ENCODE assay signal across 22 cellular contexts in genomic region chr11:114191893-114192292, GRCh38.
A peak's percentile ranks its signal among the peaks of the same experiment; 100 is the strongest.
DNase-seq lines count a peak whose midpoint lies in the region; ATAC-seq and TF ChIP-seq lines count a peak whose summit lies in the region.
"Had no signal": no experiment of that assay in that cellular context is flagged by ENCODE, and none has a peak within 500 bp of the region (broad histone marks: within the 10 kb centered on the region; RNA-seq: fewer than 3 reads in every experiment).

No MANE protein-coding gene starts in this region.

- intact Hi-C loops in gastrocnemius medialis (cut with DNase I; ENCODE audit: low total_unique reads) (no loop called here), posterior vena cava (cut with DNase I) (no loop called here)

- TF ChIP-seq POLR2A in gastroesophageal sphincter (IDR thresholded peaks at IDR 0.05) (no peak), gastrocnemius medialis (IDR thresholded peaks at IDR 0.05) (no peak)

- TF ChIP-seq CTCF in C4-2B (conservative IDR thresholded peaks at IDR 0.05) (no peak), gastroesophageal sphincter (IDR thresholded peaks at IDR 0.05) (no peak), gastrocnemius medialis (IDR thresholded peaks at IDR 0.05 in 4 of 5, conservative IDR thresholded peaks at IDR 0.05 in 1 of 5) (no peak)

- POLR2A ChIA-PET in HEK293T (lab: Yijun Ruan, JAX) = no interaction called here

- H3K9me3 ChIP-seq in gastroesophageal sphincter = no peaks in the 10 kb centered on the region
- H3K9me3 ChIP-seq in gastrocnemius medialis = no peaks in the 10 kb centered on the region
- H3K9me3 ChIP-seq: BLaER1 had no signal

- peak overlapping the region; percentile 96; the same call in 1 of the 2 replicates for H3K27ac ChIP-seq in C4-2B
- peak overlapping the region; percentile 92 to 100 (median 96) for H3K27ac ChIP-seq in gastroesophageal sphincter
- H3K27ac ChIP-seq in gastrocnemius medialis = peak overlapping the region; percentile 90 to 99 (median 96)
- H3K27ac ChIP-seq: BLaER1, KMS-11 had no signal

- in situ Hi-C loops in gastrocnemius medialis (cut with MboI; ENCODE audit: low sequenced_read_pairs in 4 of 4) = no loop called here

- H3K27me3 ChIP-seq in gastroesophageal sphincter (no peaks in the 10 kb centered on the region), gastrocnemius medialis (no peaks in the 10 kb centered on the region)
- H3K27me3 ChIP-seq: BLaER1 had no signal

- 33 to 88% methylated on average over 1 of the region's 2 CpGs for WGBS in gastroesophageal sphincter (ENCODE audit: low coverage in 1 of 2), 2 donors

- CTCF ChIA-PET in HEK293T (lab: Yijun Ruan, JAX) = interaction anchor here (1.0 to 1.7 kb wide), 3 partner anchors 11 to 156 kb away, joined by 4 to 8 read pairs (median 6); no protein-coding TSS in a partner anchor

- DNase-seq in HEK293T (ENCODE audit: extremely low spot score) (no peak), gastrocnemius medialis (no peak), posterior vena cava (ENCODE audit: low spot score) (no peak), glomerular visceral epithelial cell (ENCODE audit: extremely low spot score) (no peak)
- DNase-seq: ACHN; CD4-positive, alpha-beta memory T cell; DND-41; H9; IMR-90; NCI-H1105; NCI-H146; NCI-H2029 treated with DMSO at 0.1 percent for 48 hours; NCI-H226; NCI-H510A treated with DMSO at 0.1 percent for 48 hours; NCI-H748 treated with DMSO at 0.1 percent for 48 hours; NK-92 treated with Interleukin-12 subunit alpha and Interleukin-12 subunit beta, amount 100 ng/mL, for 24 hours had no signal

- TF ChIP-seq EP300 in gastroesophageal sphincter (IDR thresholded peaks at IDR 0.05) = no peak

- H3K4me1 ChIP-seq in gastroesophageal sphincter = peaks cover 32 to 79% (median 48%) of the 10 kb centered on the region in 3 donors
- peaks cover 64 to 66% of the 10 kb centered on the region in 2 donors for H3K4me1 ChIP-seq in gastrocnemius medialis

- ATAC-seq in gastroesophageal sphincter (no peak), gastrocnemius medialis (no peak), SK-N-SH treated with all-trans-retinoic acid at 6 μM for 48 hours (no peak)
- ATAC-seq: GM12878 had no signal

- H3K36me3 ChIP-seq in gastroesophageal sphincter = peaks cover 0 to 66% of the 10 kb centered on the region in 2 donors
- H3K36me3 ChIP-seq in gastrocnemius medialis = peaks cover 2 to 55% of the 10 kb centered on the region in 2 donors
- H3K36me3 ChIP-seq: BLaER1 had no signal

- H3K4me3 ChIP-seq in gastroesophageal sphincter (no peak overlapping the region), gastrocnemius medialis (no peak overlapping the region)
- H3K4me3 ChIP-seq: BLaER1, GM12878 had no signal

TF ChIP-seq in HEK293T, 16 proteins besides CTCF, POLR2A, EP300 and RAD21:
- TF ChIP-seq L3MBTL2 (conservative IDR thresholded peaks at IDR 0.05) (no peak), ZNF384 (IDR thresholded peaks at IDR 0.05) (no peak), CTBP1 (IDR thresholded peaks at IDR 0.05; ENCODE audit: borderline replicate concordance) (no peak), FOXM1 (IDR thresholded peaks at IDR 0.05; ENCODE audit: borderline replicate concordance) (no peak), BHLHE40 (IDR thresholded peaks at IDR 0.05; ENCODE audit: borderline replicate concordance) (no peak), ARNT (IDR thresholded peaks at IDR 0.05) (no peak), FOXA1 (IDR thresholded peaks at IDR 0.05) (no peak)
- TF ChIP-seq, protein P1, sequence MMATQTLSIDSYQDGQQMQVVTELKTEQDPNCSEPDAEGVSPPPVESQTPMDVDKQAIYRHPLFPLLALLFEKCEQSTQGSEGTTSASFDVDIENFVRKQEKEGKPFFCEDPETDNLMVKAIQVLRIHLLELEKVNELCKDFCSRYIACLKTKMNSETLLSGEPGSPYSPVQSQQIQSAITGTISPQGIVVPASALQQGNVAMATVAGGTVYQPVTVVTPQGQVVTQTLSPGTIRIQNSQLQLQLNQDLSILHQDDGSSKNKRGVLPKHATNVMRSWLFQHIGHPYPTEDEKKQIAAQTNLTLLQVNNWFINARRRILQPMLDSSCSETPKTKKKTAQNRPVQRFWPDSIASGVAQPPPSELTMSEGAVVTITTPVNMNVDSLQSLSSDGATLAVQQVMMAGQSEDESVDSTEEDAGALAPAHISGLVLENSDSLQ (IDR thresholded peaks at IDR 0.05) = 0 out of 2 replicates have a peak, but pooled peaks have one; percentile 15

TF ChIP-seq in SK-N-SH treated with all-trans-retinoic acid at 6 μM for 48 hours, 23 proteins besides CTCF, POLR2A, EP300 and RAD21:
- TF ChIP-seq BACH2 (CRISPR knock-in tag; IDR thresholded peaks at IDR 0.05; ENCODE audit: borderline replicate concordance) (no peak), POU6F1 (CRISPR knock-in tag; IDR thresholded peaks at IDR 0.05; ENCODE audit: borderline replicate concordance, low read depth) (no peak), SNAI2 (CRISPR knock-in tag; IDR thresholded peaks at IDR 0.05) (no peak), TSHZ2 (CRISPR knock-in tag; IDR thresholded peaks at IDR 0.05) (no peak), TCF4 (CRISPR knock-in tag; IDR thresholded peaks at IDR 0.05; ENCODE audit: borderline replicate concordance) (no peak), ZFP3 (CRISPR knock-in tag; IDR thresholded peaks at IDR 0.05) (no peak), ARNTL (CRISPR knock-in tag; IDR thresholded peaks at IDR 0.05; ENCODE audit: borderline replicate concordance, low read depth) (no peak), CREB5 (CRISPR knock-in tag; IDR thresholded peaks at IDR 0.05; ENCODE audit: low read depth) (no peak), OSR1 (CRISPR knock-in tag; IDR thresholded peaks at IDR 0.05) (no peak), TOX (CRISPR knock-in tag; IDR thresholded peaks at IDR 0.05; ENCODE audit: borderline replicate concordance) (no peak)
- TF ChIP-seq, protein P2, sequence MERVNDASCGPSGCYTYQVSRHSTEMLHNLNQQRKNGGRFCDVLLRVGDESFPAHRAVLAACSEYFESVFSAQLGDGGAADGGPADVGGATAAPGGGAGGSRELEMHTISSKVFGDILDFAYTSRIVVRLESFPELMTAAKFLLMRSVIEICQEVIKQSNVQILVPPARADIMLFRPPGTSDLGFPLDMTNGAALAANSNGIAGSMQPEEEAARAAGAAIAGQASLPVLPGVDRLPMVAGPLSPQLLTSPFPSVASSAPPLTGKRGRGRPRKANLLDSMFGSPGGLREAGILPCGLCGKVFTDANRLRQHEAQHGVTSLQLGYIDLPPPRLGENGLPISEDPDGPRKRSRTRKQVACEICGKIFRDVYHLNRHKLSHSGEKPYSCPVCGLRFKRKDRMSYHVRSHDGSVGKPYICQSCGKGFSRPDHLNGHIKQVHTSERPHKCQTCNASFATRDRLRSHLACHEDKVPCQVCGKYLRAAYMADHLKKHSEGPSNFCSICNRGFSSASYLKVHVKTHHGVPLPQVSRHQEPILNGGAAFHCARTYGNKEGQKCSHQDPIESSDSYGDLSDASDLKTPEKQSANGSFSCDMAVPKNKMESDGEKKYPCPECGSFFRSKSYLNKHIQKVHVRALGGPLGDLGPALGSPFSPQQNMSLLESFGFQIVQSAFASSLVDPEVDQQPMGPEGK (CRISPR knock-in tag; IDR thresholded peaks at IDR 0.05; ENCODE audit: borderline replicate concordance) = no peak
